ENCODE assay signal across 8 cellular contexts in the genomic region with DNA sequence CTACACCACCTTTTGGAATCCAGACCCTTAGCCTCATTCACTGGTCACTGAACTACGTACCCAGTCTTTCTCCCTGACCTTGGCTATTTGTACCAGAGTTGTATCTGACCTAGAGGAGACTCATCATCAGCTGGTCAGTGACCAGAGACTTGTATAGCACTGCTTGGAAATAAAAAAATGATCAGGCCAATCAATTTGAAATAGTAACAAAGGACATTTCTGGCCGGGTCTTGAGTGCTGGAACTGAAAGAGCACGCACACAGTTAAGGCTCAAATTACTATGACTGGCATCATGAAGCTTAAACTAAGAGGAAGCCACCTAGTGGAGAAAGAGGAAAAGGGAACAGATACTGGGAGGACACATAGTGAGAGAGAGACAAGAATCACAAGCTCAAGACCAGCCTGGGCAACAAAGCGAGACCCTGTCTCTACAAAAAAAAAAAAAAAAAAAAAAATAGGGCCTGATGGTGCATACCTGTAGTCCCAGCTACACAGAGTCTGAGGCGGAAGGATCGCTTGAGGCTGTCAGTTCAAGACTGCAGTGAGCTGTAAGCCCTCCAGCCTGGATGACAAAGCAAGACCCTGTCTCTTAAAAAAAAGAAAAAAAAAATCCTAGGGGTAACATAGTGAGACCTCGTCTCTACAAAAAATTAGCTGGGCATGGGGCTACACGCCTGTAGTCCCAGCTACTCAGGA. TPM values are rescaled to one million over a fixed set of nuclear protein-coding genes. Genes with fewer than 3 reads are reported as not detected.
DNase-seq lines count a peak whose midpoint lies in the region; ATAC-seq and TF ChIP-seq lines count a peak whose summit lies in the region.

No MANE protein-coding gene starts in this region.

- H3K9me3 Mint-ChIP-seq in naive thymus-derived CD4-positive, alpha-beta T cell: peaks cover 0 to 2% (median 0%) of the 10 kb centered on the region in 11 donors

- H3K4me3 ChIP-seq in BE2C (ENCODE audit: low read depth, low read length) (no peak overlapping the region), NB4 (ENCODE audit: low read depth, low read length) (no peak overlapping the region)
- H3K4me3 ChIP-seq in naive thymus-derived CD4-positive, alpha-beta T cell (ENCODE audit: low read length): no peak overlapping the region

- CTCF ChIA-PET in naive thymus-derived CD4-positive, alpha-beta T cell (lab: Charles Lee): interaction anchor here (0.6 to 1.5 kb wide), 16 partner anchors 9 to 769 kb away, joined by 3 to 8 read pairs (median 3); partner anchors contain the start of genes DCP2 and SRP19

- no peaks in the 10 kb centered on the region for H3K4me1 ChIP-seq in BE2C
- no peaks in the 10 kb centered on the region for H3K4me1 ChIP-seq in naive thymus-derived CD4-positive, alpha-beta T cell (ENCODE audit: control insufficient read depth in 2 of 2, insufficient read depth in 2 of 2, low read length in 2 of 2)

- no peaks in the 10 kb centered on the region for H3K36me3 ChIP-seq in BE2C
- no peaks in the 10 kb centered on the region for H3K36me3 ChIP-seq in naive thymus-derived CD4-positive, alpha-beta T cell (ENCODE audit: control insufficient read depth in 2 of 3, insufficient read depth in 3 of 3, low read length in 3 of 3)

- TF ChIP-seq CTCF in BE2C (IDR thresholded peaks at IDR 0.05; ENCODE audit: low read depth, low read length): peak; percentile 80
- TF ChIP-seq CTCF in NB4 (IDR thresholded peaks at IDR 0.05; ENCODE audit: low read depth, low read length): peak; percentile 68

- no peaks in the 10 kb centered on the region for H3K27me3 ChIP-seq in BE2C
- H3K27me3 ChIP-seq in naive thymus-derived CD4-positive, alpha-beta T cell (ENCODE audit: control insufficient read depth in 2 of 2, insufficient read depth in 2 of 2, low read length in 2 of 2): no peaks in the 10 kb centered on the region

- H3K9me3 ChIP-seq in BE2C: no peaks in the 10 kb centered on the region; the same call in 1 of the 2 replicates
- no peaks in the 10 kb centered on the region for H3K9me3 ChIP-seq in naive thymus-derived CD4-positive, alpha-beta T cell (ENCODE audit: control insufficient read depth in 2 of 3, low read length in 3 of 3)

- H3K36me3 Mint-ChIP-seq in naive thymus-derived CD4-positive, alpha-beta T cell: peaks cover 0 to 5% (median 0%) of the 10 kb centered on the region in 5 donors

- H3K4me3 Mint-ChIP-seq in naive thymus-derived CD4-positive, alpha-beta T cell: peak overlapping the region in 2 of 10 donors; percentile 16 to 41

- H3K27ac ChIP-seq in naive thymus-derived CD4-positive, alpha-beta T cell (ENCODE audit: low read depth, low read length): no peak overlapping the region

- intact Hi-C loops in naive thymus-derived CD4-positive, alpha-beta T cell (cut with micrococcal nuclease): loop anchor here (1.0 to 10.0 kb wide), 6 partner anchors 13 to 487 kb away; partner anchors contain the start of genes REEP5 (in 2 of the 2) and SRP19 (in 1 of the 2)

- ATAC-seq in GM18508 (IDR thresholded peaks at IDR 0.05; ENCODE audit: insufficient read depth, unreplicated experiment) (peak; percentile 99), HG02852 (IDR thresholded peaks at IDR 0.05; ENCODE audit: unreplicated experiment) (peak; percentile 100)
- ATAC-seq in naive thymus-derived CD4-positive, alpha-beta T cell: peak; percentile 97

- peaks cover 4 to 8% (median 6%) of the 10 kb centered on the region in 7 donors for H3K4me1 Mint-ChIP-seq in naive thymus-derived CD4-positive, alpha-beta T cell

- DNase-seq in BE2C: peak; percentile 15
- peak; percentile 75 for DNase-seq in NB4 (ENCODE audit: low read depth)
- DNase-seq in SK-N-DZ (ENCODE audit: low spot score): peak; percentile 76
- DNase-seq in erythroblast (lab: John Stamatoyannopoulos, UW): peak; percentile 75 to 79
- DNase-seq in naive thymus-derived CD4-positive, alpha-beta T cell: peak in 7 of 9 donors; percentile 8 to 51 (median 40)
- no peak for DNase-seq in activated effector memory CD4-positive, alpha-beta T cell treated with Interleukin-2 at 50 U/mL for 16 hours

- H3K27ac Mint-ChIP-seq in naive thymus-derived CD4-positive, alpha-beta T cell: peak overlapping the region in 3 of 9 donors; percentile 53 to 58 (median 53)

- POLR2A ChIA-PET in naive thymus-derived CD4-positive, alpha-beta T cell (lab: Charles Lee): interaction anchor here (1.0 kb wide), 1 partner anchor 75 kb away, joined by 3 read pairs; no protein-coding TSS in a partner anchor

- TF ChIP-seq POLR2A in NB4 (IDR thresholded peaks at IDR 0.05; ENCODE audit: extremely low read depth, insufficient read length) (no peak), erythroblast (IDR thresholded peaks at IDR 0.05; ENCODE audit: low read length) (no peak)

- H3K27me3 Mint-ChIP-seq in naive thymus-derived CD4-positive, alpha-beta T cell: peaks cover 0 to 20% (median 5%) of the 10 kb centered on the region in 5 donors

RNA-seq across cellular contexts. Expression of gene SRP19, which starts 12.8 kb away (rescaled TPM):
- polyA plus RNA-seq in BE2C (2012; ENCODE audit: insufficient read depth, insufficient read length, low read depth): 54.1 TPM
- polyA plus RNA-seq in SK-N-DZ (2014; cell fraction: cytosol; rRNA removed): 114 and 128 TPM in 2 replicates
- polyA plus RNA-seq in SK-N-DZ (2014; cell fraction: nucleus; rRNA removed): 77.1 and 93.8 TPM in 2 replicates
- 10 to 100 TPM; 34.2 to 70.9 (median 41.5) TPM for total RNA-seq in naive thymus-derived CD4-positive, alpha-beta T cell
- 100 to 1,000 TPM; 113 to 115 TPM for polyA plus RNA-seq in naive thymus-derived CD4-positive, alpha-beta T cell
